Comparison of ENCODE assay signal across 28 cellular contexts in genomic region chr1:204900721-204901120, GRCh38.
"Had no signal": no experiment of that assay in that cellular context is flagged by ENCODE, and none has a peak within 500 bp of the region (broad histone marks: within the 10 kb centered on the region; RNA-seq: fewer than 3 reads in every experiment).

No MANE protein-coding gene starts in this region.

- H3K27me3 ChIP-seq: neural progenitor cell, ovary, right lobe of liver, sigmoid colon, stomach, thyroid gland, tibial nerve, upper lobe of left lung had no signal

- H3K79me2 ChIP-seq: parathyroid adenoma had no signal

- H3K4me3 Mint-ChIP-seq: natural killer cell; nephron; neural progenitor cell; stimulated activated effector memory CD8-positive, alpha-beta T cell treated with anti-CD3 and anti-CD28 coated beads, Interleukin-12 subunit alpha, Interleukin-12 subunit beta, amount 100 ng/mL, for 72 hours; stimulated activated naive B cell treated with anti-CD40 and anti-IgM and Interleukin-4, amounts not matched to agents 10 μg/mL and 1 μg/mL and 100 μg/mL, for 72 hours; stimulated activated naive CD8-positive, alpha-beta T cell treated with anti-CD3 and anti-CD28 coated beads, Interleukin-15, Interleukin-2, amounts not matched to agents 100 ng/mL and 50 ng/mL, for 24 hours had no signal

- H3K4me1 ChIP-seq: neural progenitor cell, parathyroid adenoma, psoas muscle, right lobe of liver, sigmoid colon, stomach, thyroid gland, tibial nerve, upper lobe of left lung had no signal

- H3K4me2 ChIP-seq: neural progenitor cell had no signal

- H3K9ac ChIP-seq: neural progenitor cell, parathyroid adenoma had no signal

- H3K27ac Mint-ChIP-seq: natural killer cell; neural progenitor cell; progenitor cell of endocrine pancreas; stimulated activated effector memory CD8-positive, alpha-beta T cell treated with anti-CD3 and anti-CD28 coated beads, Interleukin-12 subunit alpha, Interleukin-12 subunit beta, amount 100 ng/mL, for 72 hours; stimulated activated naive B cell treated with anti-CD40 and anti-IgM and Interleukin-4, amounts not matched to agents 10 μg/mL and 1 μg/mL and 100 μg/mL, for 72 hours; stimulated activated naive CD8-positive, alpha-beta T cell treated with anti-CD3 and anti-CD28 coated beads, Interleukin-15, Interleukin-2, amounts not matched to agents 100 ng/mL and 50 ng/mL, for 24 hours had no signal

- H3K9me3 ChIP-seq: ovary, psoas muscle, right lobe of liver, sigmoid colon, stomach, thoracic aorta, thyroid gland, tibial nerve, upper lobe of left lung had no signal

- H3K4me1 Mint-ChIP-seq: natural killer cell; stimulated activated effector memory CD8-positive, alpha-beta T cell treated with anti-CD3 and anti-CD28 coated beads, Interleukin-12 subunit alpha, Interleukin-12 subunit beta, amount 100 ng/mL, for 72 hours; stimulated activated naive B cell treated with anti-CD40 and anti-IgM and Interleukin-4, amounts not matched to agents 10 μg/mL and 1 μg/mL and 100 μg/mL, for 72 hours had no signal

- H3K9me3 Mint-ChIP-seq: natural killer cell; nephron; neural progenitor cell; stimulated activated effector memory CD8-positive, alpha-beta T cell treated with anti-CD3 and anti-CD28 coated beads, Interleukin-12 subunit alpha, Interleukin-12 subunit beta, amount 100 ng/mL, for 72 hours; stimulated activated naive B cell treated with anti-CD40 and anti-IgM and Interleukin-4, amounts not matched to agents 10 μg/mL and 1 μg/mL and 100 μg/mL, for 72 hours; stimulated activated naive CD8-positive, alpha-beta T cell treated with anti-CD3 and anti-CD28 coated beads, Interleukin-15, Interleukin-2, amounts not matched to agents 100 ng/mL and 50 ng/mL, for 24 hours had no signal

- DNase-seq: natural killer cell; occipital lobe; ovary; posterior cingulate gyrus; psoas muscle; right cardiac atrium; right lobe of liver; sigmoid colon; small intestine; stimulated activated CD4-positive, alpha-beta T cell treated with anti-CD3 and anti-CD28 coated beads, Interleukin-15, amount 100 ng/mL, for 24 hours; stimulated activated CD4-positive, alpha-beta T cell treated with anti-CD3 and anti-CD28 coated beads, Interleukin-2, amount 100 ng/mL, for 24 hours; stimulated activated CD4-positive, alpha-beta T cell treated with anti-CD3 and anti-CD28 coated beads, Interleukin-2, amount 100 ng/mL, for 48 hours; stimulated activated CD4-positive, alpha-beta T cell treated with anti-CD3 and anti-CD28 coated beads, Interleukin-4, amount 100 ng/mL, for 24 hours; stimulated activated naive B cell treated with anti-CD40 and anti-IgM and Interleukin-4, amounts not matched to agents 10 μg/mL and 1 μg/mL and 100 μg/mL, for 72 hours; stimulated activated naive CD4-positive, alpha-beta T cell treated with Interleukin-2 at 50 U/mL for 16 hours; stomach; trophoblast cell; upper lobe of left lung had no signal

- FAIRE-seq: small intestine, urothelium cell line had no signal

- ATAC-seq: natural killer cell; psoas muscle; right cardiac atrium; right lobe of liver; stimulated activated effector memory CD8-positive, alpha-beta T cell treated with anti-CD3 and anti-CD28 coated beads, Interleukin-12 subunit alpha, Interleukin-12 subunit beta, amount 100 ng/mL, for 72 hours; stimulated activated naive B cell treated with anti-CD40 and anti-IgM and Interleukin-4, amounts not matched to agents 10 μg/mL and 1 μg/mL and 100 μg/mL, for 72 hours had no signal

- H2AFZ ChIP-seq: neural progenitor cell, parathyroid adenoma had no signal

- H3K4me3 ChIP-seq: neural progenitor cell, ovary, psoas muscle, right lobe of liver, sigmoid colon, stomach, thoracic aorta, thyroid gland, tibial nerve, upper lobe of left lung had no signal

- H3K36me3 ChIP-seq: neural progenitor cell, ovary, right lobe of liver, sigmoid colon, stomach, thoracic aorta, thyroid gland, tibial nerve, upper lobe of left lung had no signal

- H3K27ac ChIP-seq: neural progenitor cell, ovary, parathyroid adenoma, psoas muscle, right lobe of liver, stomach, thoracic aorta, thyroid gland, upper lobe of left lung had no signal

- H3K36me3 Mint-ChIP-seq: natural killer cell; neural progenitor cell; stimulated activated effector memory CD8-positive, alpha-beta T cell treated with anti-CD3 and anti-CD28 coated beads, Interleukin-12 subunit alpha, Interleukin-12 subunit beta, amount 100 ng/mL, for 72 hours; stimulated activated naive B cell treated with anti-CD40 and anti-IgM and Interleukin-4, amounts not matched to agents 10 μg/mL and 1 μg/mL and 100 μg/mL, for 72 hours had no signal
